In genomic region chr3:146499701-146500100, GRCh38 we compare ENCODE assay signal across 33 cellular contexts. TPM values are rescaled to one million over a fixed set of nuclear protein-coding genes. Genes with fewer than 3 reads are reported as not detected.
"Had no signal": no experiment of that assay in that cellular context is flagged by ENCODE, and none has a peak within 500 bp of the region (broad histone marks: within the 10 kb centered on the region; RNA-seq: fewer than 3 reads in every experiment).

No MANE protein-coding gene starts in this region.

- H3K27me3 ChIP-seq: brain microvascular endothelial cell, esophagus squamous epithelium, heart left ventricle had no signal

- H3K27ac ChIP-seq: brain microvascular endothelial cell, epithelial cell of prostate, esophagus squamous epithelium, heart left ventricle had no signal

- H3K36me3 ChIP-seq: brain microvascular endothelial cell, esophagus squamous epithelium, heart left ventricle had no signal

- DNase-seq: activated CD4-positive, alpha-beta memory T cell treated with anti-CD3 and anti-CD28 coated beads for 36 hours; activated CD4-positive, alpha-beta T cell treated with anti-CD3 and anti-CD28 coated beads for 36 hours; activated CD4-positive, alpha-beta T cell treated with anti-CD3 and anti-CD28 coated beads, Interleukin-2, amount 10 ng/mL, durations not matched to agents 24 days and 14 days; activated CD4-positive, CD25-positive, alpha-beta regulatory T cell; activated CD4-positive, CD25-positive, alpha-beta regulatory T cell treated with anti-CD3 and anti-CD28 coated beads, Interleukin-2, amount 50 U/mL, for 72 hours; activated CD8-positive, alpha-beta memory T cell treated with anti-CD3 and anti-CD28 coated beads, Interleukin-2, amount 10 ng/mL, durations not matched to agents 7 days and 5 days; activated CD8-positive, alpha-beta memory T cell treated with anti-CD3 and anti-CD28 coated beads, Interleukin-2, amount 50 U/mL, for 4 hours; activated CD8-positive, alpha-beta T cell treated with anti-CD3 and anti-CD28 coated beads, Interleukin-2, amount 10 ng/mL, durations not matched to agents 7 days and 5 days; activated effector memory CD4-positive, alpha-beta T cell treated with anti-CD3 and anti-CD28 coated beads, Interleukin-2, amount 50 U/mL, for 16 hours; activated naive CD4-positive, alpha-beta T cell treated with anti-CD3 and anti-CD28 coated beads, Interleukin-2, amount 50 U/mL, for 16 hours; activated T-cell treated with anti-CD3 and anti-CD28 coated beads, Interleukin-2, amount 50 U/mL, for 1 hour; activated T-cell treated with anti-CD3 and anti-CD28 coated beads, Interleukin-2, amount 50 U/mL, for 48 hours; amniotic stem cell; anterior cingulate cortex; brain microvascular endothelial cell; effector CD8-positive, alpha-beta T cell; esophagus squamous epithelium; foreskin melanocyte; glutamatergic neuron; heart left ventricle; T-helper 2 cell had no signal

- H3K9me3 ChIP-seq: esophagus squamous epithelium, heart left ventricle had no signal

- ATAC-seq: activated CD4-positive, alpha-beta T cell treated with anti-CD3 and anti-CD28 coated beads for 36 hours; activated CD8-positive, alpha-beta memory T cell treated with anti-CD3 and anti-CD28 coated beads, Interleukin-2, amount 10 ng/mL, durations not matched to agents 7 days and 5 days; activated CD8-positive, alpha-beta T cell treated with anti-CD3 and anti-CD28 coated beads, Interleukin-2, amount 10 ng/mL, durations not matched to agents 7 days and 5 days; heart left ventricle had no signal

- FAIRE-seq: astrocyte, bronchial epithelial cell, endometrium, endothelial cell of umbilical vein had no signal

- H3K4me3 ChIP-seq: esophagus squamous epithelium, heart left ventricle had no signal

RNA-seq across cellular contexts. Expression of gene PLSCR2, which starts 30.3 kb away (rescaled TPM):
- total RNA-seq: activated CD4-positive, alpha-beta memory T cell treated with anti-CD3 and anti-CD28 coated beads for 36 hours; activated CD4-positive, alpha-beta T cell treated with anti-CD3 and anti-CD28 coated beads, Interleukin-2, amount 10 ng/mL, durations not matched to agents 24 days and 14 days; activated CD8-positive, alpha-beta memory T cell treated with anti-CD3 and anti-CD28 coated beads for 36 hours; activated CD8-positive, alpha-beta memory T cell treated with anti-CD3 and anti-CD28 coated beads, Interleukin-2, amount 10 ng/mL, durations not matched to agents 7 days and 5 days; activated CD8-positive, alpha-beta T cell treated with anti-CD3 and anti-CD28 coated beads, Interleukin-2, amount 10 ng/mL, durations not matched to agents 7 days and 5 days; activated T-helper 1 cell treated with anti-CD3 and anti-CD28 coated beads, Interleukin-12 subunit alpha, Interleukin-12 subunit beta, Interleukin-2, Interleukin-4 antibody, amounts not matched to agents 30 ng/mL and 10 ng/mL and 1 ng/mL, durations not matched to agents 14 hours and 24 hours and 36 hours; activated T-helper 2 cell treated with anti-CD3 and anti-CD28 coated beads, Interferon-gamma antibody, Interleukin-2, Interleukin-4, amounts not matched to agents 10 μg/mL and 5 μg/mL and 100 μg/mL, durations not matched to agents 14 hours and 24 hours and 36 hours; astrocyte; bronchial epithelial cell; cerebellum; dermis microvascular lymphatic vessel endothelial cell; endothelial cell of umbilical vein; esophagus squamous epithelium; heart left ventricle had no signal
- polyA plus RNA-seq: endothelial cell of umbilical vein, esophagus, fibroblast of lung, heart left ventricle had no signal
